Comparison of ENCODE assay signal across 1 cellular context in the genomic region with DNA sequence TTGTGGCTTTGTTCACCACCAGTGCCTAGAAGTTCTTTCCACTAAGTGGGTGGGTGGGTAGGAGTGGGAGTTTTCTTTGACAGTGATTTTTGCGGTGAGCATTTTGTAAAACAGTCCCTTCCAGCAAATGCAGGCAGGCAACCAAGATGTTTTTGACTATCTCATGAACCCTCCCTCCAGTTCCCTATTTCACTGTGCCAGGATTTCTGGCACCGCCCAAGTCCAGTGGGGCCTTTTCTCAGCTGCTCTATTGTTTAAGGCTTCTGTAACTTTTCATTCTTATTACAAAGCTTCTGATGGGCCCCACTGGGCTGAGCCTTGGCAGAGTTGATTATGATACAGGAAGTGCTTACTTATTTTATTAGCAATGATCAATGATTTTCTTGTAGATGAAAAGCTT.
TF ChIP-seq lines count a peak whose summit lies in the region.

No MANE protein-coding gene starts in this region.

TF ChIP-seq in HepG2, 621 proteins besides CTCF, POLR2A, EP300 and RAD21 (continued from another document):
- TF ChIP-seq, protein P1, sequence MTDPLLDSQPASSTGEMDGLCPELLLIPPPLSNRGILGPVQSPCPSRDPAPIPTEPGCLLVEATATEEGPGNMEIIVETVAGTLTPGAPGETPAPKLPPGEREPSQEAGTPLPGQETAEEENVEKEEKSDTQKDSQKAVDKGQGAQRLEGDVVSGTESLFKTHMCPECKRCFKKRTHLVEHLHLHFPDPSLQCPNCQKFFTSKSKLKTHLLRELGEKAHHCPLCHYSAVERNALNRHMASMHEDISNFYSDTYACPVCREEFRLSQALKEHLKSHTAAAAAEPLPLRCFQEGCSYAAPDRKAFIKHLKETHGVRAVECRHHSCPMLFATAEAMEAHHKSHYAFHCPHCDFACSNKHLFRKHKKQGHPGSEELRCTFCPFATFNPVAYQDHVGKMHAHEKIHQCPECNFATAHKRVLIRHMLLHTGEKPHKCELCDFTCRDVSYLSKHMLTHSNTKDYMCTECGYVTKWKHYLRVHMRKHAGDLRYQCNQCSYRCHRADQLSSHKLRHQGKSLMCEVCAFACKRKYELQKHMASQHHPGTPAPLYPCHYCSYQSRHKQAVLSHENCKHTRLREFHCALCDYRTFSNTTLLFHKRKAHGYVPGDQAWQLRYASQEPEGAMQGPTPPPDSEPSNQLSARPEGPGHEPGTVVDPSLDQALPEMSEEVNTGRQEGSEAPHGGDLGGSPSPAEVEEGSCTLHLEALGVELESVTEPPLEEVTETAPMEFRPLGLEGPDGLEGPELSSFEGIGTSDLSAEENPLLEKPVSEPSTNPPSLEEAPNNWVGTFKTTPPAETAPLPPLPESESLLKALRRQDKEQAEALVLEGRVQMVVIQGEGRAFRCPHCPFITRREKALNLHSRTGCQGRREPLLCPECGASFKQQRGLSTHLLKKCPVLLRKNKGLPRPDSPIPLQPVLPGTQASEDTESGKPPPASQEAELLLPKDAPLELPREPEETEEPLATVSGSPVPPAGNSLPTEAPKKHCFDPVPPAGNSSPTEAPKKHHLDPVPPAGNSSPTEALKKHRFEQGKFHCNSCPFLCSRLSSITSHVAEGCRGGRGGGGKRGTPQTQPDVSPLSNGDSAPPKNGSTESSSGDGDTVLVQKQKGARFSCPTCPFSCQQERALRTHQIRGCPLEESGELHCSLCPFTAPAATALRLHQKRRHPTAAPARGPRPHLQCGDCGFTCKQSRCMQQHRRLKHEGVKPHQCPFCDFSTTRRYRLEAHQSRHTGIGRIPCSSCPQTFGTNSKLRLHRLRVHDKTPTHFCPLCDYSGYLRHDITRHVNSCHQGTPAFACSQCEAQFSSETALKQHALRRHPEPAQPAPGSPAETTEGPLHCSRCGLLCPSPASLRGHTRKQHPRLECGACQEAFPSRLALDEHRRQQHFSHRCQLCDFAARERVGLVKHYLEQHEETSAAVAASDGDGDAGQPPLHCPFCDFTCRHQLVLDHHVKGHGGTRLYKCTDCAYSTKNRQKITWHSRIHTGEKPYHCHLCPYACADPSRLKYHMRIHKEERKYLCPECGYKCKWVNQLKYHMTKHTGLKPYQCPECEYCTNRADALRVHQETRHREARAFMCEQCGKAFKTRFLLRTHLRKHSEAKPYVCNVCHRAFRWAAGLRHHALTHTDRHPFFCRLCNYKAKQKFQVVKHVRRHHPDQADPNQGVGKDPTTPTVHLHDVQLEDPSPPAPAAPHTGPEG (CRISPR knock-in tag; IDR thresholded peaks at IDR 0.05), result no peak
- no peak for TF ChIP-seq SALL1 (CRISPR knock-in tag; IDR thresholded peaks at IDR 0.05)
- TF ChIP-seq ZNF24 (IDR thresholded peaks at IDR 0.05), result no peak
TF ChIP-seq in HepG2: peak in this region for 0.
